ENCODE assay signal across 1 cellular context in genomic region chr4:121765368-121765705, GRCh38.
TF ChIP-seq lines count a peak whose summit lies in the region.

No MANE protein-coding gene starts in this region.

TF ChIP-seq in A549, 52 proteins besides CTCF, POLR2A, EP300 and RAD21 (continued from another document):
- TF ChIP-seq RARB (CRISPR knock-in tag; IDR thresholded peaks at IDR 0.05), result no peak
- TF ChIP-seq EHF (CRISPR knock-in tag; IDR thresholded peaks at IDR 0.05), result no peak
- TF ChIP-seq ELK1 (IDR thresholded peaks at IDR 0.05; ENCODE audit: low read depth, low read length), result no peak
- TF ChIP-seq FOSL2 (IDR thresholded peaks at IDR 0.05), result no peak
- TF ChIP-seq FOSL2 (CRISPR knock-in tag; IDR thresholded peaks at IDR 0.05), result no peak
- TF ChIP-seq MAX (IDR thresholded peaks at IDR 0.05), result no peak
